8 cellular contexts compared by ENCODE assay signal in the genomic region with DNA sequence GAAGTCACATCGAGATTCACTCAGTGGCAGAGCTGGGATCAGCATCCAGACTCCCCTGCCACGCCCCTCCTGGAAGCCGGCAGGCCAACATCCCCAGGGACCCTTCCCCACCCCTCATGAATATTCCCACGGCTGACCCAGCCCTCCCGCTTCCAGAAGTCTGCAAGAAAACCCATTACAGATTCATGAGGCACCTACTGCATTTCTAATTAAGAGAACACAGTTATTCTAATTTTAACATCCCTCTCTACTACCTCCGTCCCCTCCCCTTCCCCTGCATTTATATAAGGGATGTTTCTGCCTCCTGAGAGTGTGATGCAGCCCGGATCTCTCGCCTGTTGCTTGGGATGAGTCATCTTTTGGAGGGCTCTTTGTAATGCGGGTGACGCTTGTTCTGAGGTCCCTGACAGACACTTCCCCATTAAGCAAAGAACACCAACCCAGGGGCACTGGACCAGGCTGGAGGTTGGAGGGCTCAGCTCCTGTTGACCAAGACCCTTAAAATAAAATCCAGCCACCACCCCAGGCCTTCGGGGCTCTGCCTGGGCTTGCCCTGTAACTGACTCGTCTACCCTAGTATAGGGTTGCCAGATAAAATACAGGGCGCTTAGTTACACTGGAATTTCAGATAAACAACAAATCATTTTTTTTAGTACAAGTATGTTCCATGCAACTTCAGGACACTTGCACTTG.
DNase-seq lines count a peak whose midpoint lies in the region; ATAC-seq and TF ChIP-seq lines count a peak whose summit lies in the region.

No MANE protein-coding gene starts in this region.

- no peak overlapping the region for H2AFZ ChIP-seq in MM.1S (ENCODE audit: low read length)

- H3K36me3 ChIP-seq in MM.1S (replicated peaks; ENCODE audit: insufficient read depth, low read length) = no peaks in the 10 kb centered on the region

- no peaks in the 10 kb centered on the region for H3F3A ChIP-seq in MM.1S (ENCODE audit: insufficient read depth, low read length)

- DNase-seq in DMS153 treated with DMSO at 0.1 percent for 48 hours (lab: John Stamatoyannopoulos, UW; ENCODE audit: unreplicated experiment) (peak; percentile 4), HFF-Myc (ENCODE audit: extremely low read depth, low read depth) (peak; percentile 63), RPMI7951 (ENCODE audit: low read depth) (peak; percentile 68), glomerular visceral epithelial cell (ENCODE audit: extremely low spot score) (peak; percentile 59), NAMALWA (ENCODE audit: low spot score) (no peak), activated gamma-delta T cell treated with Interleukin-2 at 50 U/mL for 16 hours (no peak), MM.1S (no peak)

- no peak for TF ChIP-seq CTCF in HFF-Myc (IDR thresholded peaks at IDR 0.05; ENCODE audit: low read depth, low read length, missing control alignments)
- no peak for TF ChIP-seq CTCF in MM.1S (IDR thresholded peaks at IDR 0.05; ENCODE audit: low read length)

- H3K27ac ChIP-seq in MM.1S (ENCODE audit: low read length) = no peak overlapping the region

- H3K79me2 ChIP-seq in MM.1S (ENCODE audit: low read length) = no peaks in the 10 kb centered on the region

- H3K4me2 ChIP-seq in MM.1S (ENCODE audit: low read depth, low read length) = no peak overlapping the region

- no peak overlapping the region for H3K9ac ChIP-seq in MM.1S (ENCODE audit: low read length)

- no peaks in the 10 kb centered on the region for H3K9me3 ChIP-seq in MM.1S (replicated peaks; ENCODE audit: insufficient read depth, low read length)

- no peak overlapping the region for H3K4me3 ChIP-seq in HFF-Myc (replicated peaks; ENCODE audit: low read depth, low read length)
- H3K4me3 ChIP-seq in MM.1S (ENCODE audit: low read length) = no peak overlapping the region

- no peaks in the 10 kb centered on the region for H3K9me2 ChIP-seq in MM.1S (replicated peaks; ENCODE audit: insufficient read depth, low read length)

- H3K4me1 ChIP-seq in MM.1S (ENCODE audit: low read length) = no peaks in the 10 kb centered on the region

- no peaks in the 10 kb centered on the region for H4K20me1 ChIP-seq in MM.1S (ENCODE audit: insufficient read depth, low read length)

- no peaks in the 10 kb centered on the region for H3K27me3 ChIP-seq in MM.1S (replicated peaks; ENCODE audit: insufficient read depth, low read length)

- no peak for ATAC-seq in GM18517 (IDR thresholded peaks at IDR 0.05; ENCODE audit: unreplicated experiment)

Comparison
In these comparisons a context has a peak if more than half of its experiments do, and no peak if none do; other contexts are left out.
1. DNase-seq: peak in DMS153 treated with DMSO at 0.1 percent for 48 hours (single experiment), HFF-Myc (single experiment), RPMI7951 (single experiment) and glomerular visceral epithelial cell (single experiment); none in NAMALWA (single experiment), activated gamma-delta T cell treated with Interleukin-2 at 50 U/mL for 16 hours (single experiment) and MM.1S (single experiment).